Comparison of ENCODE assay signal across 22 cellular contexts in genomic region chr7:45627691-45628456, GRCh38.
"Had no signal": no experiment of that assay in that cellular context is flagged by ENCODE, and none has a peak within 500 bp of the region (broad histone marks: within the 10 kb centered on the region; RNA-seq: fewer than 3 reads in every experiment).

No MANE protein-coding gene starts in this region.

- DNase-seq: dorsolateral prefrontal cortex; effector CD4-positive, alpha-beta T cell; foreskin fibroblast; gastrocnemius medialis; head of caudate nucleus; kidney; natural killer cell; occipital lobe; right cardiac atrium; sigmoid colon; stimulated activated CD4-positive, alpha-beta T cell treated with anti-CD3 and anti-CD28 coated beads, Interleukin-2, amount 100 ng/mL, for 24 hours; stimulated activated CD4-positive, alpha-beta T cell treated with anti-CD3 and anti-CD28 coated beads, Interleukin-4, amount 100 ng/mL, for 24 hours; stimulated activated naive CD8-positive, alpha-beta T cell treated with anti-CD3 and anti-CD28 coated beads, Interleukin-15, Interleukin-2, amounts not matched to agents 100 U/mL and 50 U/mL, for 24 hours; substantia nigra; upper lobe of left lung had no signal

- H3K27me3 ChIP-seq: dorsolateral prefrontal cortex, gastrocnemius medialis, sigmoid colon, tibial nerve, upper lobe of left lung had no signal

- H3K4me1 ChIP-seq: gastrocnemius medialis, parathyroid adenoma, prostate gland, sigmoid colon, upper lobe of left lung had no signal

- H3K36me3 ChIP-seq: gastrocnemius medialis, prostate gland, sigmoid colon, thoracic aorta, tibial nerve, upper lobe of left lung had no signal

- H3K27ac ChIP-seq: gastrocnemius medialis, parathyroid adenoma, sigmoid colon, thoracic aorta, tibial nerve, upper lobe of left lung had no signal

- H3K9me3 ChIP-seq: gastrocnemius medialis, prostate gland, sigmoid colon, thoracic aorta had no signal

- H3K4me3 ChIP-seq: dorsolateral prefrontal cortex, gastrocnemius medialis, lung, prostate gland, sigmoid colon, thoracic aorta, tibial nerve, upper lobe of left lung had no signal

- ATAC-seq: gastrocnemius medialis; left lobe of liver; natural killer cell; right cardiac atrium; stimulated activated memory B cell treated with anti-CD40 and anti-IgM and Interleukin-4, amounts not matched to agents 10 μg/mL and 1 μg/mL and 100 μg/mL, for 72 hours; stimulated activated naive CD8-positive, alpha-beta T cell treated with anti-CD3 and anti-CD28 coated beads, Interleukin-15, Interleukin-2, amounts not matched to agents 100 U/mL and 50 U/mL, for 24 hours had no signal
